Comparison of ENCODE assay signal across 1 cellular context in the genomic region with DNA sequence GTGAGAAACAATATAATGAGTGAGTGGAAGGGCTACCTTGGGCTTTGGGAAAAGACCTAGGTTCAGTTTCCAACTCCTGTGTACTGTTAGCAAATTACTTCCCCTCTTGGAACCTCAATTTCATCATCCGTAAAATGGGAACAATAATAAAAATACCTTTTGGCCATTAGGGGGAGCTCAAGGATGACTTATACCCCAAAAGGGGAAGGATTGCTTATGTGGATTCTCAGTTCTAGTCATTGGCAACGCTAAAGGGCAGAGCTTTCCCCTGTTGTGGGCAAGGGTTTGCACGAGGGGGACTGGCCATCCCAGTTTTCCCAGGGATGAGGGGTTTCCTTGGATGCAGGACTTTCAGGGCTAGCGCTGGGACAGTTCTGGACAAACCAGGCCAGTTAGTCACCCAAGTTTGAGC.
TF ChIP-seq lines count a peak whose summit lies in the region.

No MANE protein-coding gene starts in this region.

TF ChIP-seq in GM23338, 12 proteins besides CTCF, POLR2A, EP300 and RAD21 (continued from another document):
- TF ChIP-seq, protein P1, sequence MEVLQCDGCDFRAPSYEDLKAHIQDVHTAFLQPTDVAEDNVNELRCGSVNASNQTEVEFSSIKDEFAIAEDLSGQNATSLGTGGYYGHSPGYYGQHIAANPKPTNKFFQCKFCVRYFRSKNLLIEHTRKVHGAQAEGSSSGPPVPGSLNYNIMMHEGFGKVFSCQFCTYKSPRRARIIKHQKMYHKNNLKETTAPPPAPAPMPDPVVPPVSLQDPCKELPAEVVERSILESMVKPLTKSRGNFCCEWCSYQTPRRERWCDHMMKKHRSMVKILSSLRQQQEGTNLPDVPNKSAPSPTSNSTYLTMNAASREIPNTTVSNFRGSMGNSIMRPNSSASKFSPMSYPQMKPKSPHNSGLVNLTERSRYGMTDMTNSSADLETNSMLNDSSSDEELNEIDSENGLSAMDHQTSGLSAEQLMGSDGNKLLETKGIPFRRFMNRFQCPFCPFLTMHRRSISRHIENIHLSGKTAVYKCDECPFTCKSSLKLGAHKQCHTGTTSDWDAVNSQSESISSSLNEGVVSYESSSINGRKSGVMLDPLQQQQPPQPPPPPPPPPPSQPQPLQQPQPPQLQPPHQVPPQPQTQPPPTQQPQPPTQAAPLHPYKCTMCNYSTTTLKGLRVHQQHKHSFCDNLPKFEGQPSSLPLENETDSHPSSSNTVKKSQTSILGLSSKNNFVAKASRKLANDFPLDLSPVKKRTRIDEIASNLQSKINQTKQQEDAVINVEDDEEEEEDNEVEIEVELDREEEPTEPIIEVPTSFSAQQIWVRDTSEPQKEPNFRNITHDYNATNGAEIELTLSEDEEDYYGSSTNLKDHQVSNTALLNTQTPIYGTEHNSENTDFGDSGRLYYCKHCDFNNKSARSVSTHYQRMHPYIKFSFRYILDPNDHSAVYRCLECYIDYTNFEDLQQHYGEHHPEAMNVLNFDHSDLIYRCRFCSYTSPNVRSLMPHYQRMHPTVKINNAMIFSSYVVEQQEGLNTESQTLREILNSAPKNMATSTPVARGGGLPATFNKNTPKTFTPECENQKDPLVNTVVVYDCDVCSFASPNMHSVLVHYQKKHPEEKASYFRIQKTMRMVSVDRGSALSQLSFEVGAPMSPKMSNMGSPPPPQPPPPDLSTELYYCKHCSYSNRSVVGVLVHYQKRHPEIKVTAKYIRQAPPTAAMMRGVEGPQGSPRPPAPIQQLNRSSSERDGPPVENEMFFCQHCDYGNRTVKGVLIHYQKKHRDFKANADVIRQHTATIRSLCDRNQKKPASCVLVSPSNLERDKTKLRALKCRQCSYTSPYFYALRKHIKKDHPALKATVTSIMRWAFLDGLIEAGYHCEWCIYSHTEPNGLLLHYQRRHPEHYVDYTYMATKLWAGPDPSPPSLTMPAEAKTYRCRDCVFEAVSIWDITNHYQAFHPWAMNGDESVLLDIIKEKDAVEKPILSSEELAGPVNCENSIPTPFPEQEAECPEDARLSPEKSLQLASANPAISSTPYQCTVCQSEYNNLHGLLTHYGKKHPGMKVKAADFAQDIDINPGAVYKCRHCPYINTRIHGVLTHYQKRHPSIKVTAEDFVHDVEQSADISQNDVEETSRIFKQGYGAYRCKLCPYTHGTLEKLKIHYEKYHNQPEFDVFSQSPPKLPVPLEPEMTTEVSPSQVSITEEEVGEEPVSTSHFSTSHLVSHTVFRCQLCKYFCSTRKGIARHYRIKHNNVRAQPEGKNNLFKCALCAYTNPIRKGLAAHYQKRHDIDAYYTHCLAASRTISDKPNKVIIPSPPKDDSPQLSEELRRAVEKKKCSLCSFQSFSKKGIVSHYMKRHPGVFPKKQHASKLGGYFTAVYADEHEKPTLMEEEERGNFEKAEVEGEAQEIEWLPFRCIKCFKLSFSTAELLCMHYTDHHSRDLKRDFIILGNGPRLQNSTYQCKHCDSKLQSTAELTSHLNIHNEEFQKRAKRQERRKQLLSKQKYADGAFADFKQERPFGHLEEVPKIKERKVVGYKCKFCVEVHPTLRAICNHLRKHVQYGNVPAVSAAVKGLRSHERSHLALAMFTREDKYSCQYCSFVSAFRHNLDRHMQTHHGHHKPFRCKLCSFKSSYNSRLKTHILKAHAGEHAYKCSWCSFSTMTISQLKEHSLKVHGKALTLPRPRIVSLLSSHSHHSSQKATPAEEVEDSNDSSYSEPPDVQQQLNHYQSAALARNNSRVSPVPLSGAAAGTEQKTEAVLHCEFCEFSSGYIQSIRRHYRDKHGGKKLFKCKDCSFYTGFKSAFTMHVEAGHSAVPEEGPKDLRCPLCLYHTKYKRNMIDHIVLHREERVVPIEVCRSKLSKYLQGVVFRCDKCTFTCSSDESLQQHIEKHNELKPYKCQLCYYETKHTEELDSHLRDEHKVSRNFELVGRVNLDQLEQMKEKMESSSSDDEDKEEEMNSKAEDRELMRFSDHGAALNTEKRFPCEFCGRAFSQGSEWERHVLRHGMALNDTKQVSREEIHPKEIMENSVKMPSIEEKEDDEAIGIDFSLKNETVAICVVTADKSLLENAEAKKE (CRISPR knock-in tag; IDR thresholded peaks at IDR 0.05), result no peak
